In genomic region chr17:38485681-38486298, GRCh38 we compare ENCODE assay signal across 8 cellular contexts. TPM values are rescaled to one million over a fixed set of nuclear protein-coding genes. Genes with fewer than 3 reads are reported as not detected.
DNase-seq lines count a peak whose midpoint lies in the region; ATAC-seq, FAIRE-seq and TF ChIP-seq lines count a peak whose summit lies in the region.
"Not testable (repeated sequence)": the region's sequence is repeated elsewhere in the genome, so short reads cannot be mapped to it uniquely, and the experiment has no call there.

No MANE protein-coding gene starts in this region.

- TF ChIP-seq CTCF in K562 (IDR thresholded peaks at IDR 0.05 in 2 of 3, conservative IDR thresholded peaks at IDR 0.05 in 1 of 3; ENCODE audit: insufficient read depth in 2 of 3, low read depth in 1 of 3, low read length in 3 of 3); kidney (IDR thresholded peaks at IDR 0.05; ENCODE audit: borderline replicate concordance, extremely low read depth, insufficient read depth): not testable (repeated sequence)

- not testable (repeated sequence) for TF ChIP-seq POLR2A in K562 (conservative IDR thresholded peaks at IDR 0.05)

- H4K20me1 ChIP-seq in BLaER1; K562 (replicated peaks; ENCODE audit: control insufficient read depth, insufficient read depth, low read length): not testable (repeated sequence)

- peaks cover 57% of the 10 kb centered on the region for H3K4me1 ChIP-seq in BLaER1
- H3K4me1 ChIP-seq in K562 (replicated peaks in 1 of 2; ENCODE audit: control insufficient read depth in 2 of 2, insufficient read depth in 2 of 2, low read length in 2 of 2); kidney (ENCODE audit: control insufficient read depth in 1 of 2, insufficient read depth in 1 of 2, low read depth in 1 of 2, low read length in 2 of 2): not testable (repeated sequence)

- not testable (repeated sequence) for H3K9me3 ChIP-seq in BLaER1; K562 (replicated peaks; ENCODE audit: control insufficient read depth, insufficient read depth, low read depth, low read length); kidney (ENCODE audit: control insufficient read depth in 1 of 2, low read length in 2 of 2)

- DNase-seq in activated CD4-positive, alpha-beta T cell treated with anti-CD3 and anti-CD28 coated beads for 4 hours = peak; percentile 24
- not testable (repeated sequence) for DNase-seq in K562 (ENCODE audit: extremely low read depth in 1 of 4, low spot score in 3 of 4)
- DNase-seq in kidney = peak; percentile 64
- peak; percentile 29 for DNase-seq in stimulated activated CD4-positive, alpha-beta T cell treated with anti-CD3 and anti-CD28 coated beads, Interleukin-4, amount 100 ng/mL, for 1 hour

- peaks cover 52% of the 10 kb centered on the region for H3K36me3 ChIP-seq in BLaER1
- H3K36me3 ChIP-seq in K562 (ENCODE audit: control insufficient read depth, insufficient read depth, low read length); kidney (ENCODE audit: control insufficient read depth in 1 of 2, insufficient read depth in 2 of 2, low read length in 2 of 2): not testable (repeated sequence)

- H3K9ac ChIP-seq in BLaER1 = peak overlapping the region; percentile 39; the same call in 1 of the 2 replicates
- H3K9ac ChIP-seq in K562 (ENCODE audit: insufficient read depth in 1 of 2, low read depth in 2 of 2, low read length in 2 of 2); kidney (ENCODE audit: low read length in 2 of 2): not testable (repeated sequence)

- not testable (repeated sequence) for H2AFZ ChIP-seq in K562 (ENCODE audit: low read depth, low read length)

- WGBS in K562 (ENCODE audit: insufficient coverage, low coverage, missing lambda C conversion rate) = 6% methylated on average over 9 of the region's 13 CpGs

- FAIRE-seq in K562 (lab: Jason Lieb, UNC); kidney (lab: Jason Lieb, UNC): not testable (repeated sequence)

- H3K79me2 ChIP-seq in K562 (ENCODE audit: control insufficient read depth, insufficient read depth, low read length) = not testable (repeated sequence)

- intact Hi-C loops in K562 (cut with micrococcal nuclease) = loop anchor here (1.0 to 2.0 kb wide), 2 partner anchors 41 to 62 kb away; no protein-coding TSS in a partner anchor
- intact Hi-C loops in kidney (cut with DNase I) = not testable (repeated sequence)

- not testable (repeated sequence) for H3K4me3 ChIP-seq in BLaER1; K562; kidney (ENCODE audit: low read length in 2 of 2)

- TF ChIP-seq EP300 in K562 (IDR thresholded peaks at IDR 0.05; ENCODE audit: low read length) = not testable (repeated sequence)

- in situ Hi-C loops in K562 (cut with MboI) = not testable (repeated sequence)

- not testable (repeated sequence) for H3K9me1 ChIP-seq in K562 (ENCODE audit: control insufficient read depth, insufficient read depth, low read length)

- ATAC-seq in GM18520 (IDR thresholded peaks at IDR 0.05; ENCODE audit: unreplicated experiment) (peak; percentile 63), GM21529 (IDR thresholded peaks at IDR 0.05; ENCODE audit: unreplicated experiment) (peak; percentile 76), HG03432 (IDR thresholded peaks at IDR 0.05; ENCODE audit: unreplicated experiment) (peak; percentile 82)
- not testable (repeated sequence) for ATAC-seq in K562

- peak overlapping the region; percentile 74 for H3K27ac ChIP-seq in BLaER1
- not testable (repeated sequence) for H3K27ac ChIP-seq in K562 (ENCODE audit: extremely low read depth, low read depth, low read length); kidney (ENCODE audit: low read depth in 2 of 2, low read length in 2 of 2)

- BruUV-seq in K562 (replicated peaks; lab: Mats Ljungman, UMichigan) = not testable (repeated sequence)

- H3K4me2 ChIP-seq in BLaER1 = peak overlapping the region; percentile 79
- H3K4me2 ChIP-seq in K562 (ENCODE audit: insufficient read depth, low read length) = not testable (repeated sequence)

- not testable (repeated sequence) for H3K27me3 ChIP-seq in BLaER1
- peaks cover 0 to 26% of the 10 kb centered on the region in 2 experiments; a peak in 2 of 5 replicates for H3K27me3 ChIP-seq in K562 (ENCODE audit: control insufficient read depth in 2 of 2, insufficient read depth in 2 of 2, low read length in 2 of 2)

- TF ChIP-seq RAD21 in K562 (CRISPR knock-in tag; conservative IDR thresholded peaks at IDR 0.05 in 1 of 2, IDR thresholded peaks at IDR 0.05 in 1 of 2) = not testable (repeated sequence)

- CTCF ChIA-PET in K562 (lab: Yijun Ruan, JAX; ENCODE audit: low intra/inter-chr PET ratio) = interaction anchor here (0.9 kb wide), 1 partner anchor 62 kb away, joined by 8 read pairs; no protein-coding TSS in a partner anchor

- POLR2A ChIA-PET in K562 (lab: Yijun Ruan, JAX) = interaction anchor here (0.5 to 0.6 kb wide), 2 partner anchors 75 to 137 kb away, joined by 3 read pairs; no protein-coding TSS in a partner anchor

TF ChIP-seq in K562, 482 proteins besides CTCF, POLR2A, EP300 and RAD21:
- TF ChIP-seq RBFOX2 (IDR thresholded peaks at IDR 0.05; ENCODE audit: low read depth, low read length) (0 out of 2 replicates have a peak, but pooled peaks have one; percentile 25), PKNOX1 (IDR thresholded peaks at IDR 0.05) (peak; percentile 17; the same call in 1 of the 2 replicates), POLR2AphosphoS5 (IDR thresholded peaks at IDR 0.05; ENCODE audit: control insufficient read depth, insufficient read depth, low read depth, low read length) (0 out of 2 replicates have a peak, but pooled peaks have one; percentile 22)
TF ChIP-seq in K562: peak in this region for 3; not testable (repeated sequence) for 479.

RNA-seq across cellular contexts. Expression of gene ARHGAP23, which starts 57.5 kb away (rescaled TPM):
- 5.4 and 10.3 TPM in 2 replicates for total RNA-seq in K562 (2011; cell fraction: chromatin; rRNA removed; ENCODE audit: low replicate concordance)
- 3.6 and 6.0 TPM in 2 replicates for total RNA-seq in K562 (2011; cell fraction: nucleolus; rRNA removed)
- 4.4 and 6.6 TPM in 2 replicates for total RNA-seq in K562 (2011; cell fraction: nucleoplasm; rRNA removed)
- 0.33 and 0.86 TPM in 2 replicates for total RNA-seq in K562 (2014; rRNA removed)
- 0.06 and 0.25 TPM in 2 replicates for total RNA-seq in K562 (2014; rRNA removed; fragmentation: Illumina TruSeq; extraction: Trizol)
- 0.29 and 0.57 TPM in 2 replicates for total RNA-seq in K562 (2015; rRNA removed; fragmentation: Illumina TruSeq; extraction: Trizol)
- total RNA-seq in K562 (2021) = 1.4 and 2.7 TPM in 2 replicates
- 0.12 and 0.71 TPM in 2 replicates for polyA plus RNA-seq in K562 (2011; rRNA removed)
- polyA plus RNA-seq in K562 (2011; cell fraction: cytosol; rRNA removed) = 0.10 and 1.00 TPM in 2 replicates
- polyA plus RNA-seq in K562 (2011; cell fraction: nucleus; rRNA removed) = 0.80 and 2.2 TPM in 2 replicates
- polyA plus RNA-seq in K562 (2012) = 0.52 and 0.68 TPM in 2 replicates
- 0.68 and 0.70 TPM in 2 replicates for polyA plus RNA-seq in K562 (2014; fragmentation: Illumina TruSeq; extraction: Trizol)
- under 1 TPM; 0.01 to 0.03 TPM for polyA plus RNA-seq in K562 (2014; fragmentation: Nextera tagmentation; extraction: Ambion mirVana)
- polyA plus RNA-seq in K562 (2014; rRNA removed) = 0.69 and 1.6 TPM in 2 replicates
- polyA minus RNA-seq in K562 (2011; rRNA and poly(A)+ RNA removed) = 0.24 and 1.6 TPM in 2 replicates
- 0.18 and 1.4 TPM in 2 replicates for polyA minus RNA-seq in K562 (2011; cell fraction: cytosol; rRNA and poly(A)+ RNA removed)
- 1.7 and 3.0 TPM in 2 replicates for polyA minus RNA-seq in K562 (2011; cell fraction: nucleus; rRNA and poly(A)+ RNA removed)
- 53.8 TPM for total RNA-seq in kidney
- 7.6 TPM for polyA plus RNA-seq in kidney (ENCODE audit: insufficient read depth, low read depth, low replicate concordance)
